Comparison of ENCODE assay signal across 10 cellular contexts in genomic region chr1:172356620-172357019, GRCh38.
DNase-seq lines count a peak whose midpoint lies in the region; ATAC-seq, FAIRE-seq and TF ChIP-seq lines count a peak whose summit lies in the region.
"Had no signal": no experiment of that assay in that cellular context is flagged by ENCODE, and none has a peak within 500 bp of the region (broad histone marks: within the 10 kb centered on the region; RNA-seq: fewer than 3 reads in every experiment).

No MANE protein-coding gene starts in this region.

- H3K36me3 Mint-ChIP-seq in HFFc6 (ENCODE audit: low read depth) (no peaks in the 10 kb centered on the region), astrocyte (ENCODE audit: low read depth, unreplicated experiment) (no peaks in the 10 kb centered on the region)
- no peaks in the 10 kb centered on the region for H3K36me3 Mint-ChIP-seq in activated naive CD4-positive, alpha-beta T cell treated with anti-CD3 and anti-CD28 coated beads, Interleukin-2, amount 50 U/mL, for 72 hours

- H2BK120ac ChIP-seq in mesenchymal stem cell (ENCODE audit: low read depth, low read length), result no peak overlapping the region

- peaks cover 80% of the 10 kb centered on the region for H3K4me1 ChIP-seq in ACC112 (ENCODE audit: control insufficient read depth, insufficient read depth, low read length, unreplicated experiment)
- peaks cover 69% of the 10 kb centered on the region for H3K4me1 ChIP-seq in astrocyte (ENCODE audit: insufficient read depth, low read length)
- H3K4me1 ChIP-seq in mesenchymal stem cell (ENCODE audit: control insufficient read depth, insufficient read depth, low read depth, low read length), result peaks cover 8% of the 10 kb centered on the region

- H2AFZ ChIP-seq in ACC112 (ENCODE audit: low read length, unreplicated experiment) (no peak overlapping the region), astrocyte (ENCODE audit: low read depth, low read length) (no peak overlapping the region), mesenchymal stem cell (ENCODE audit: low read depth, low read length) (no peak overlapping the region)

- H3K18ac ChIP-seq in mesenchymal stem cell (ENCODE audit: low read depth in 1 of 2, low read length in 2 of 2), result no peak overlapping the region

- DNase-seq in HFFc6 (peak; percentile 83), astrocyte (ENCODE audit: low read depth) (peak; percentile 82), mesenchymal stem cell (peak; percentile 82), HuH-7 (ENCODE audit: low spot score) (no peak)
- DNase-seq in activated naive CD4-positive, alpha-beta T cell treated with anti-CD3 and anti-CD28 coated beads, Interleukin-2, amount 50 U/mL, for 72 hours (ENCODE audit: low spot score in 2 of 2), result no peak
- DNase-seq: DMS53, NCI-H1105 treated with DMSO at 0.1 percent for 48 hours had no signal

- H4K91ac ChIP-seq in mesenchymal stem cell (ENCODE audit: low read length), result no peak overlapping the region

- no peak overlapping the region for H2BK12ac ChIP-seq in mesenchymal stem cell (ENCODE audit: low read length in 2 of 2)

- ATAC-seq in HG02938 (IDR thresholded peaks at IDR 0.05; ENCODE audit: unreplicated experiment), result no peak
- ATAC-seq in activated naive CD4-positive, alpha-beta T cell treated with anti-CD3 and anti-CD28 coated beads, Interleukin-2, amount 50 U/mL, for 72 hours, result no peak
- ATAC-seq in HG03025 (IDR thresholded peaks at IDR 0.05; ENCODE audit: low FRiP score, unreplicated experiment), result no peak

- H3K23ac ChIP-seq in mesenchymal stem cell (ENCODE audit: low read length in 2 of 2), result no peak overlapping the region

- H3K79me1 ChIP-seq in mesenchymal stem cell (replicated peaks; ENCODE audit: low read length, poor library complexity, severe bottlenecking), result peaks cover 5% of the 10 kb centered on the region

- no peak for FAIRE-seq in astrocyte (lab: Jason Lieb, UNC)

- peak; percentile 34; the same call in 1 of the 2 replicates for TF ChIP-seq CTCF in HFFc6 (IDR thresholded peaks at IDR 0.05)
- TF ChIP-seq CTCF in astrocyte (IDR thresholded peaks at IDR 0.05; ENCODE audit: insufficient read depth, low read depth, low read length), result peak; percentile 9

- H3K27ac ChIP-seq in ACC112 (ENCODE audit: low read depth, low read length) (peak overlapping the region; percentile 93), astrocyte (ENCODE audit: low read depth, low read length) (peak overlapping the region; percentile 96), mesenchymal stem cell (ENCODE audit: low read length, poor library complexity, severe bottlenecking) (peak overlapping the region; percentile 26)

- H2AK5ac ChIP-seq in mesenchymal stem cell (ENCODE audit: low read length, severe bottlenecking), result no peak overlapping the region

- H3K36me3 ChIP-seq in ACC112 (ENCODE audit: insufficient read depth, low read length) (no peaks in the 10 kb centered on the region), astrocyte (ENCODE audit: insufficient read depth, low read length) (no peaks in the 10 kb centered on the region), mesenchymal stem cell (ENCODE audit: control insufficient read depth in 1 of 2, insufficient read depth in 2 of 2, low read depth in 1 of 2, low read length in 2 of 2) (no peaks in the 10 kb centered on the region)

- H3K27me3 ChIP-seq in ACC112 (ENCODE audit: insufficient read depth, low read length), result no peaks in the 10 kb centered on the region
- no peaks in the 10 kb centered on the region for H3K27me3 ChIP-seq in astrocyte (ENCODE audit: insufficient read depth, low read length)
- no peaks in the 10 kb centered on the region for H3K27me3 ChIP-seq in mesenchymal stem cell (ENCODE audit: control insufficient read depth in 1 of 2, insufficient read depth in 1 of 2, low read length in 2 of 2)

- H3K9me3 Mint-ChIP-seq in HFFc6, result no peaks in the 10 kb centered on the region
- no peaks in the 10 kb centered on the region for H3K9me3 Mint-ChIP-seq in astrocyte (ENCODE audit: unreplicated experiment)
- peaks cover 0 to 4% of the 10 kb centered on the region in 2 donors for H3K9me3 Mint-ChIP-seq in activated naive CD4-positive, alpha-beta T cell treated with anti-CD3 and anti-CD28 coated beads, Interleukin-2, amount 50 U/mL, for 72 hours

- H3K14ac ChIP-seq in mesenchymal stem cell (ENCODE audit: low read length in 2 of 2), result no peak overlapping the region

- H3K79me2 ChIP-seq in ACC112 (ENCODE audit: control insufficient read depth, insufficient read depth, low read length, unreplicated experiment) (no peaks in the 10 kb centered on the region), astrocyte (ENCODE audit: insufficient read depth, low read length) (no peaks in the 10 kb centered on the region)

- peak overlapping the region; percentile 39 for H3K4me2 ChIP-seq in astrocyte (ENCODE audit: low read length)
- no peak overlapping the region for H3K4me2 ChIP-seq in mesenchymal stem cell (ENCODE audit: low read length, poor library complexity, severe bottlenecking)

- no peak overlapping the region for H2BK15ac ChIP-seq in mesenchymal stem cell (ENCODE audit: low read depth, poor library complexity, severe bottlenecking)

- peaks cover 85% of the 10 kb centered on the region for H3K4me1 Mint-ChIP-seq in HFFc6 (ENCODE audit: low read depth)
- peaks cover 63% of the 10 kb centered on the region for H3K4me1 Mint-ChIP-seq in astrocyte (ENCODE audit: low read depth, unreplicated experiment)

- H3K27ac Mint-ChIP-seq in HFFc6 (peak overlapping the region; percentile 12; the same call in 1 of the 2 replicates), astrocyte (ENCODE audit: unreplicated experiment) (peak overlapping the region; percentile 99)
- H3K27ac Mint-ChIP-seq in activated naive CD4-positive, alpha-beta T cell treated with anti-CD3 and anti-CD28 coated beads, Interleukin-2, amount 50 U/mL, for 72 hours, result peak overlapping the region in 1 of 2 donors; percentile 4

- no peaks in the 10 kb centered on the region for H3K27me3 Mint-ChIP-seq in HFFc6 (ENCODE audit: insufficient read depth)
- no peaks in the 10 kb centered on the region for H3K27me3 Mint-ChIP-seq in astrocyte (ENCODE audit: low read depth, unreplicated experiment)

- H3K4ac ChIP-seq in mesenchymal stem cell (ENCODE audit: low read depth in 1 of 2, low read length in 2 of 2), result no peak overlapping the region

- H3K9ac ChIP-seq in astrocyte (ENCODE audit: low read length) (no peak overlapping the region), mesenchymal stem cell (ENCODE audit: low read length) (no peak overlapping the region)

- H2BK5ac ChIP-seq in mesenchymal stem cell (ENCODE audit: low read depth, low read length, poor library complexity, severe bottlenecking), result peak overlapping the region; percentile 19

- no peak overlapping the region for H4K8ac ChIP-seq in mesenchymal stem cell (ENCODE audit: low read length)

- H3K4me3 Mint-ChIP-seq in HFFc6, result 0 out of 2 replicates have a peak overlapping the region, but pooled peaks have one; percentile 2
- H3K4me3 Mint-ChIP-seq in astrocyte (ENCODE audit: unreplicated experiment), result peak overlapping the region; percentile 9

- H3K4me3 ChIP-seq in ACC112 (ENCODE audit: low read depth, low read length), result no peak overlapping the region
- no peak overlapping the region for H3K4me3 ChIP-seq in astrocyte (ENCODE audit: insufficient read depth, low read depth, low read length)
- H3K4me3 ChIP-seq in mesenchymal stem cell (ENCODE audit: insufficient read depth in 1 of 2, low read depth in 1 of 2, low read length in 2 of 2), result no peak overlapping the region

- no peaks in the 10 kb centered on the region for H3K9me3 ChIP-seq in astrocyte (ENCODE audit: insufficient read depth, low read depth, low read length)
- no peaks in the 10 kb centered on the region for H3K9me3 ChIP-seq in mesenchymal stem cell (ENCODE audit: control insufficient read depth, low read length)

- H4K20me1 ChIP-seq in astrocyte (ENCODE audit: insufficient read depth, low read length), result no peaks in the 10 kb centered on the region

Comparison
In these comparisons a context has a peak if more than half of its experiments do, and no peak if none do; other contexts are left out.
1. H3K27ac ChIP-seq: peak in every context shown above with its lines; median percentile 96 in astrocyte; 93 in ACC112; 26 in mesenchymal stem cell.
2. DNase-seq: peak in HFFc6 (single experiment), astrocyte (single experiment) and mesenchymal stem cell (single experiment); none in HuH-7 (single experiment) and activated naive CD4-positive, alpha-beta T cell treated with anti-CD3 and anti-CD28 coated beads, Interleukin-2, amount 50 U/mL, for 72 hours (0 of 2).